In the genomic region with DNA sequence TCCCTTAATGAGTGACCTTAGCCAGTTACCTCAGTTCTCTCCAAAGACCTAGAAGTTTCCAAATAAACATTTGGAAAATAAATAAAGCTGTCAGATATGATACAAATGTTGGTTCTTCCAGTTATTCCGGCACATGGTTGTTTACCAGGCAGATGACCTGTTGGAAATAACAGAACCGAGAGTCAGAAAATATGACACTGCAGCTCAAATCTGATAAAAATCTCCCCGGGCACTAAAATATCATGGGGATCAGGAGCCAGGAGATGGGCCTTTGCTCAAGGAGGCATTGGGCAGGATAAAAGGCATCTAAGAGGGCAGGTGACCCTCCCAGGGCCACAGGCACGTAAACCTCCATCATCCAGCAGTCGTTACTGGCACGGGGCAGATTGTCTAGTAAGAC, we compare ENCODE assay signal across 15 cellular contexts.
A peak's percentile ranks its signal among the peaks of the same experiment; 100 is the strongest.
DNase-seq lines count a peak whose midpoint lies in the region; ATAC-seq and TF ChIP-seq lines count a peak whose summit lies in the region.
"Had no signal": no experiment of that assay in that cellular context is flagged by ENCODE, and none has a peak within 500 bp of the region (broad histone marks: within the 10 kb centered on the region; RNA-seq: fewer than 3 reads in every experiment).

No MANE protein-coding gene starts in this region.

- peak overlapping the region; percentile 92 for H2AK5ac ChIP-seq in mesendoderm (ENCODE audit: low read length)
- H2AK5ac ChIP-seq in trophoblast cell (ENCODE audit: low read length), result no peak overlapping the region

- peak overlapping the region; percentile 93 for H2BK15ac ChIP-seq in mesendoderm (replicated peaks; ENCODE audit: low read depth)

- H3K27ac ChIP-seq in GM23338 (ENCODE audit: low read depth) (no peak overlapping the region), VCaP (peak overlapping the region; percentile 53), mesendoderm (ENCODE audit: low read depth, low read length) (no peak overlapping the region), trophoblast cell (ENCODE audit: low read depth, low read length) (no peak overlapping the region), dorsolateral prefrontal cortex (no peak overlapping the region)

- no peaks in the 10 kb centered on the region for H3K9me3 ChIP-seq in trophoblast cell (ENCODE audit: insufficient read depth, low read depth, low read length)

- H3K9ac ChIP-seq in mesendoderm (ENCODE audit: low read length), result no peak overlapping the region
- H3K9ac ChIP-seq in trophoblast cell (ENCODE audit: low read length), result no peak overlapping the region

- peak overlapping the region; percentile 67 for H2BK12ac ChIP-seq in trophoblast cell (ENCODE audit: low read length)

- no peaks in the 10 kb centered on the region for H3K27me3 Mint-ChIP-seq in GM23338 (ENCODE audit: insufficient read depth, low read depth, poor library complexity)
- H3K27me3 Mint-ChIP-seq: CD4-positive, CD25-positive, alpha-beta regulatory T cell had no signal

- H3K14ac ChIP-seq in trophoblast cell (ENCODE audit: low read length), result peak overlapping the region; percentile 19

- H3K4ac ChIP-seq in mesendoderm (ENCODE audit: low read depth, low read length) (peak overlapping the region; percentile 26), trophoblast cell (ENCODE audit: low read depth, low read length) (no peak overlapping the region)

- no peaks in the 10 kb centered on the region for H3K79me1 ChIP-seq in mesendoderm (ENCODE audit: low read length)
- peaks cover 42% of the 10 kb centered on the region for H3K79me1 ChIP-seq in trophoblast cell (ENCODE audit: low read length)

- H4K12ac ChIP-seq in trophoblast cell (ENCODE audit: low read depth, low read length), result no peak overlapping the region

- H4K5ac ChIP-seq in mesendoderm (ENCODE audit: low read length), result no peak overlapping the region

- TF ChIP-seq CTCF in GM23338 (conservative IDR thresholded peaks at IDR 0.05; ENCODE audit: low read depth in 2 of 2), result no peak
- TF ChIP-seq CTCF in VCaP (conservative IDR thresholded peaks at IDR 0.05), result no peak
- TF ChIP-seq CTCF in dorsolateral prefrontal cortex (IDR thresholded peaks at IDR 0.05 in 54 of 56, conservative IDR thresholded peaks at IDR 0.05 in 2 of 56; ENCODE audit: low read depth in 1 of 56, partially characterized antibody in 56 of 56), result no peak

- H2AFZ ChIP-seq in GM23338, result peak overlapping the region; percentile 48; the same call in 1 of the 2 replicates
- H2AFZ ChIP-seq in trophoblast cell (ENCODE audit: insufficient read depth, low read length, poor library complexity), result no peak overlapping the region

- DNase-seq in GM23338 (ENCODE audit: low spot score), result no peak
- DNase-seq in mesendoderm, result no peak
- peak in 1 of 2 donors; percentile 61 for DNase-seq in trophoblast cell
- no peak for DNase-seq in stimulated activated naive CD4-positive, alpha-beta T cell (lab: John Stamatoyannopoulos, UW)
- no peak for DNase-seq in activated CD4-positive, CD25-positive, alpha-beta regulatory T cell treated with anti-CD3 and anti-CD28 coated beads, Interleukin-2, amount 50 U/mL, for 72 hours
- no peak for DNase-seq in dorsolateral prefrontal cortex
- DNase-seq: C1 segment of cervical spinal cord; Caco-2; CD4-positive, CD25-positive, alpha-beta regulatory T cell; CD8-positive, alpha-beta T cell; DMS153; DND-41; H7; HCEC 1CT had no signal

- H3K4me2 ChIP-seq in GM23338 (no peak overlapping the region), mesendoderm (ENCODE audit: low read length) (no peak overlapping the region), trophoblast cell (ENCODE audit: low read length) (no peak overlapping the region)

- H4K8ac ChIP-seq in mesendoderm (ENCODE audit: low read depth, low read length) (no peak overlapping the region), trophoblast cell (ENCODE audit: low read depth, low read length) (no peak overlapping the region)

- no peaks in the 10 kb centered on the region for H3K36me3 Mint-ChIP-seq in GM23338 (ENCODE audit: low read depth)
- H3K36me3 Mint-ChIP-seq: CD4-positive, CD25-positive, alpha-beta regulatory T cell; CD8-positive, alpha-beta T cell had no signal

- H3K9me3 Mint-ChIP-seq in GM23338, result no peaks in the 10 kb centered on the region; the same call in 2 of the 3 replicates
- H3K9me3 Mint-ChIP-seq: CD8-positive, alpha-beta T cell had no signal

- H3F3A ChIP-seq in GM23338 (replicated peaks; ENCODE audit: low read depth), result no peaks in the 10 kb centered on the region

- WGBS in mesendoderm (ENCODE audit: extremely low coverage, insufficient coverage, low lambda C conversion rate), result no CpG with 5 or more reads among the region's 6 CpGs
- WGBS in trophoblast cell (ENCODE audit: extremely low coverage, insufficient coverage, insufficient read length), result no CpG with 5 or more reads among the region's 6 CpGs

- no peak overlapping the region for H3K4me3 Mint-ChIP-seq in GM23338
- H3K4me3 Mint-ChIP-seq: CD4-positive, CD25-positive, alpha-beta regulatory T cell; CD8-positive, alpha-beta T cell had no signal

- H3K18ac ChIP-seq in mesendoderm (ENCODE audit: low read length), result peak overlapping the region; percentile 56
- H3K18ac ChIP-seq in trophoblast cell (ENCODE audit: low read length), result no peak overlapping the region

- peaks cover 23% of the 10 kb centered on the region for H3K4me1 ChIP-seq in GM23338 (ENCODE audit: insufficient read depth)
- H3K4me1 ChIP-seq in mesendoderm (ENCODE audit: control insufficient read depth, low read depth, low read length), result peaks cover 6% of the 10 kb centered on the region
- peaks cover 8 to 9% of the 10 kb centered on the region in 2 experiments for H3K4me1 ChIP-seq in trophoblast cell (ENCODE audit: control insufficient read depth in 1 of 2, insufficient read depth in 2 of 2, low read length in 2 of 2)
- H3K4me1 ChIP-seq: Caco-2 had no signal

- intact Hi-C loops in dorsolateral prefrontal cortex (cut with DNase I), result no loop called here

- peaks cover 20% of the 10 kb centered on the region for H3K4me1 Mint-ChIP-seq in GM23338
- H3K4me1 Mint-ChIP-seq: CD4-positive, CD25-positive, alpha-beta regulatory T cell had no signal

- no peaks in the 10 kb centered on the region for H3K79me2 ChIP-seq in GM23338 (replicated peaks; ENCODE audit: insufficient read depth)
- H3K79me2 ChIP-seq in mesendoderm (ENCODE audit: control insufficient read depth, insufficient read depth, low read length), result no peaks in the 10 kb centered on the region
- peaks cover 2% of the 10 kb centered on the region for H3K79me2 ChIP-seq in trophoblast cell (ENCODE audit: control insufficient read depth, insufficient read depth, low read length, poor library complexity)

- H3K23ac ChIP-seq in mesendoderm (ENCODE audit: low read length), result no peak overlapping the region
- H3K23ac ChIP-seq in trophoblast cell (ENCODE audit: low read length), result no peak overlapping the region

- peak overlapping the region; percentile 32 for H2BK5ac ChIP-seq in mesendoderm (ENCODE audit: low read length)
- peak overlapping the region; percentile 70 for H2BK5ac ChIP-seq in trophoblast cell (ENCODE audit: low read depth, low read length, poor library complexity)

- no peaks in the 10 kb centered on the region for H4K20me1 ChIP-seq in GM23338 (replicated peaks; ENCODE audit: insufficient read depth)

- H2BK120ac ChIP-seq in mesendoderm (ENCODE audit: low read depth, low read length), result no peak overlapping the region
- peak overlapping the region; percentile 27 for H2BK120ac ChIP-seq in trophoblast cell (ENCODE audit: insufficient read depth, low read length, poor library complexity)

- peak overlapping the region; percentile 82 for H4K91ac ChIP-seq in trophoblast cell (ENCODE audit: low read depth, low read length)

- no peak overlapping the region for H3K27ac Mint-ChIP-seq in GM23338
- H3K27ac Mint-ChIP-seq: CD4-positive, CD25-positive, alpha-beta regulatory T cell; CD8-positive, alpha-beta T cell had no signal

- H3K36me3 ChIP-seq in GM23338 (ENCODE audit: insufficient read depth) (no peaks in the 10 kb centered on the region), mesendoderm (ENCODE audit: control insufficient read depth, insufficient read depth, low read length) (no peaks in the 10 kb centered on the region), trophoblast cell (ENCODE audit: control insufficient read depth in 1 of 2, insufficient read depth in 2 of 2, low read length in 2 of 2) (no peaks in the 10 kb centered on the region)

- ATAC-seq in GM23338, result no peak
- ATAC-seq: CD8-positive, alpha-beta T cell had no signal

- H3K4me3 ChIP-seq in GM23338 (no peak overlapping the region), mesendoderm (ENCODE audit: low read length) (no peak overlapping the region), trophoblast cell (ENCODE audit: low read depth, low read length) (no peak overlapping the region), dorsolateral prefrontal cortex (no peak overlapping the region)

- no peak overlapping the region for H3K56ac ChIP-seq in mesendoderm (ENCODE audit: low read length)

- H3K27me3 ChIP-seq in GM23338 (ENCODE audit: insufficient read depth), result no peaks in the 10 kb centered on the region
- H3K27me3 ChIP-seq in mesendoderm (ENCODE audit: insufficient read depth, low read length, poor library complexity), result no peaks in the 10 kb centered on the region
- H3K27me3 ChIP-seq in trophoblast cell (ENCODE audit: insufficient read depth, low read length), result no peaks in the 10 kb centered on the region
- peaks cover 0 to 17% (median 0%) of the 10 kb centered on the region in 45 donors for H3K27me3 ChIP-seq in dorsolateral prefrontal cortex

- no peaks in the 10 kb centered on the region for H3K9me2 ChIP-seq in GM23338 (ENCODE audit: insufficient read depth)

TF ChIP-seq in GM23338, 12 proteins besides CTCF, POLR2A, EP300 and RAD21 (continues in another document):
- TF ChIP-seq, protein P1, sequence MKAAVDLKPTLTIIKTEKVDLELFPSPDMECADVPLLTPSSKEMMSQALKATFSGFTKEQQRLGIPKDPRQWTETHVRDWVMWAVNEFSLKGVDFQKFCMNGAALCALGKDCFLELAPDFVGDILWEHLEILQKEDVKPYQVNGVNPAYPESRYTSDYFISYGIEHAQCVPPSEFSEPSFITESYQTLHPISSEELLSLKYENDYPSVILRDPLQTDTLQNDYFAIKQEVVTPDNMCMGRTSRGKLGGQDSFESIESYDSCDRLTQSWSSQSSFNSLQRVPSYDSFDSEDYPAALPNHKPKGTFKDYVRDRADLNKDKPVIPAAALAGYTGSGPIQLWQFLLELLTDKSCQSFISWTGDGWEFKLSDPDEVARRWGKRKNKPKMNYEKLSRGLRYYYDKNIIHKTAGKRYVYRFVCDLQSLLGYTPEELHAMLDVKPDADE (IDR thresholded peaks at IDR 0.05), result no peak
- TF ChIP-seq EZH2phosphoT487 (IDR thresholded peaks at IDR 0.05; ENCODE audit: unreplicated experiment), result no peak
- no peak for TF ChIP-seq JUNB (IDR thresholded peaks at IDR 0.05; ENCODE audit: unreplicated experiment)
